20 cellular contexts compared by ENCODE assay signal in genomic region chr3:30904986-30905385, GRCh38. TPM values are rescaled to one million over a fixed set of nuclear protein-coding genes. Genes with fewer than 3 reads are reported as not detected.
"Had no signal": no experiment of that assay in that cellular context is flagged by ENCODE, and none has a peak within 500 bp of the region (broad histone marks: within the 10 kb centered on the region; RNA-seq: fewer than 3 reads in every experiment).

No MANE protein-coding gene starts in this region.

- H3K27me3 Mint-ChIP-seq: activated naive CD8-positive, alpha-beta T cell treated with anti-CD3 and anti-CD28 coated beads, Interleukin-2, amount 10 ng/mL, durations not matched to agents 7 days and 5 days; effector memory CD8-positive, alpha-beta T cell; naive thymus-derived CD8-positive, alpha-beta T cell; type B pancreatic cell had no signal

- H3K27ac Mint-ChIP-seq: activated naive CD8-positive, alpha-beta T cell treated with anti-CD3 and anti-CD28 coated beads, Interleukin-2, amount 10 ng/mL, durations not matched to agents 7 days and 5 days; activated T-helper 1 cell treated with anti-CD3 and anti-CD28 coated beads, Interleukin-12 subunit alpha, Interleukin-12 subunit beta, Interleukin-2, Interleukin-4 antibody, amounts not matched to agents 30 ng/mL and 10 ng/mL and 1 ng/mL, durations not matched to agents 14 hours and 24 hours and 36 hours; effector memory CD8-positive, alpha-beta T cell; immature natural killer cell; naive thymus-derived CD8-positive, alpha-beta T cell; type B pancreatic cell had no signal

- H3K36me3 Mint-ChIP-seq: activated naive CD8-positive, alpha-beta T cell treated with anti-CD3 and anti-CD28 coated beads, Interleukin-2, amount 10 ng/mL, durations not matched to agents 7 days and 5 days; immature natural killer cell; naive thymus-derived CD8-positive, alpha-beta T cell; type B pancreatic cell had no signal

- H3K27me3 ChIP-seq: heart left ventricle, right atrium auricular region had no signal

- H3K4me3 Mint-ChIP-seq: activated naive CD8-positive, alpha-beta T cell treated with anti-CD3 and anti-CD28 coated beads, Interleukin-2, amount 10 ng/mL, durations not matched to agents 7 days and 5 days; activated T-helper 1 cell treated with anti-CD3 and anti-CD28 coated beads, Interleukin-12 subunit alpha, Interleukin-12 subunit beta, Interleukin-2, Interleukin-4 antibody, amounts not matched to agents 30 ng/mL and 10 ng/mL and 1 ng/mL, durations not matched to agents 14 hours and 24 hours and 36 hours; effector memory CD8-positive, alpha-beta T cell; immature natural killer cell; naive thymus-derived CD8-positive, alpha-beta T cell; type B pancreatic cell had no signal

- H3K9me3 ChIP-seq: heart left ventricle, right atrium auricular region had no signal

- H3K27ac ChIP-seq: heart left ventricle, right atrium auricular region had no signal

- H3K4me3 ChIP-seq: heart left ventricle, right atrium auricular region had no signal

- H3K4me1 Mint-ChIP-seq: activated naive CD8-positive, alpha-beta T cell treated with anti-CD3 and anti-CD28 coated beads, Interleukin-2, amount 10 ng/mL, durations not matched to agents 7 days and 5 days; immature natural killer cell; naive thymus-derived CD8-positive, alpha-beta T cell had no signal

- H3K36me3 ChIP-seq: heart left ventricle, right atrium auricular region had no signal

- H3K9me3 Mint-ChIP-seq: activated naive CD8-positive, alpha-beta T cell treated with anti-CD3 and anti-CD28 coated beads, Interleukin-2, amount 10 ng/mL, durations not matched to agents 7 days and 5 days; activated T-helper 1 cell treated with anti-CD3 and anti-CD28 coated beads, Interleukin-12 subunit alpha, Interleukin-12 subunit beta, Interleukin-2, Interleukin-4 antibody, amounts not matched to agents 30 ng/mL and 10 ng/mL and 1 ng/mL, durations not matched to agents 14 hours and 24 hours and 36 hours; effector memory CD8-positive, alpha-beta T cell had no signal

- H3K4me1 ChIP-seq: heart left ventricle, right atrium auricular region had no signal

- ATAC-seq: activated CD4-positive, CD25-positive, alpha-beta regulatory T cell treated with anti-CD3 and anti-CD28 coated beads, Interleukin-2, amount 50 U/mL, for 24 hours; effector memory CD8-positive, alpha-beta T cell; heart left ventricle; naive thymus-derived CD8-positive, alpha-beta T cell had no signal

- DNase-seq: activated CD4-positive, alpha-beta T cell treated with anti-CD3 and anti-CD28 coated beads, Interleukin-2, amount 50 U/mL, for 1 hour; activated CD8-positive, alpha-beta memory T cell treated with anti-CD3 and anti-CD28 coated beads for 24 hours; activated naive CD8-positive, alpha-beta T cell treated with anti-CD3 and anti-CD28 coated beads, Interleukin-2, amount 10 ng/mL, durations not matched to agents 7 days and 5 days; aorta; dermis blood vessel endothelial cell; effector memory CD8-positive, alpha-beta T cell; foreskin melanocyte; heart left ventricle; immature natural killer cell; naive thymus-derived CD8-positive, alpha-beta T cell; small intestine; stimulated activated CD4-positive, alpha-beta T cell treated with anti-CD3 and anti-CD28 coated beads, Interleukin-4, amount 100 ng/mL, for 24 hours; stimulated activated naive CD4-positive, alpha-beta T cell treated with Interleukin-2 at 50 U/mL for 16 hours had no signal

RNA-seq across cellular contexts. Expression of gene GADL1, which starts 10.5 kb away (rescaled TPM):
- total RNA-seq: activated naive CD8-positive, alpha-beta T cell treated with anti-CD3 and anti-CD28 coated beads, Interleukin-2, amount 10 ng/mL, durations not matched to agents 7 days and 5 days; activated T-helper 1 cell treated with anti-CD3 and anti-CD28 coated beads, Interleukin-12 subunit alpha, Interleukin-12 subunit beta, Interleukin-2, Interleukin-4 antibody, amounts not matched to agents 30 ng/mL and 10 ng/mL and 1 ng/mL, durations not matched to agents 14 hours and 24 hours and 36 hours; bronchial epithelial cell; chondrocyte; dermis blood vessel endothelial cell; lung microvascular endothelial cell; naive thymus-derived CD8-positive, alpha-beta T cell; right atrium auricular region had no signal
- polyA plus RNA-seq: immature natural killer cell; naive thymus-derived CD8-positive, alpha-beta T cell; small intestine had no signal
